17 cellular contexts compared by ENCODE assay signal in genomic region chr14:103683139-103683538, GRCh38. TPM values are rescaled to one million over a fixed set of nuclear protein-coding genes. Genes with fewer than 3 reads are reported as not detected.
DNase-seq lines count a peak whose midpoint lies in the region; ATAC-seq, FAIRE-seq and TF ChIP-seq lines count a peak whose summit lies in the region.
"Had no signal": no experiment of that assay in that cellular context is flagged by ENCODE, and none has a peak within 500 bp of the region (broad histone marks: within the 10 kb centered on the region; RNA-seq: fewer than 3 reads in every experiment).

No MANE protein-coding gene starts in this region.

- intact Hi-C loops in GM12878 (cut with micrococcal nuclease; ENCODE audit: unreplicated experiment) = no loop called here
- intact Hi-C loops in prostate gland (cut with DNase I) = no loop called here

- RAD21 ChIA-PET in GM12878 (lab: Charles Lee; ENCODE audit: unreplicated experiment) = no interaction called here

- no peak for TF ChIP-seq RAD21 in GM12878 (IDR thresholded peaks at IDR 0.05; ENCODE audit: insufficient read depth, low read depth, low read length)

- TF ChIP-seq EP300 in GM12878 (IDR thresholded peaks at IDR 0.05; ENCODE audit: borderline replicate concordance in 1 of 2, control insufficient read depth in 1 of 2, low read depth in 2 of 2, low read length in 2 of 2) = no peak

- TF ChIP-seq CTCF in GM12878 (IDR thresholded peaks at IDR 0.05 in 2 of 3, conservative IDR thresholded peaks at IDR 0.05 in 1 of 3; ENCODE audit: control insufficient read depth in 2 of 3, extremely low read depth in 1 of 3, insufficient read depth in 1 of 3, low read depth in 3 of 3, low read length in 3 of 3) (no peak), glutamatergic neuron (IDR thresholded peaks at IDR 0.05; ENCODE audit: partially characterized antibody, unreplicated experiment) (no peak), progenitor cell of endocrine pancreas (IDR thresholded peaks at IDR 0.05; ENCODE audit: unreplicated experiment) (no peak), prostate gland (IDR thresholded peaks at IDR 0.05) (no peak)

- H3K4me1 Mint-ChIP-seq in glutamatergic neuron (ENCODE audit: low read depth, unreplicated experiment) = peaks cover 25% of the 10 kb centered on the region
- no peaks in the 10 kb centered on the region for H3K4me1 Mint-ChIP-seq in progenitor cell of endocrine pancreas (ENCODE audit: low read depth)
- H3K4me1 Mint-ChIP-seq: H9 had no signal

- H3K27ac ChIP-seq in SK-N-MC (0 out of 2 replicates have a peak overlapping the region, but pooled peaks have one; percentile 3), GM12878 (ENCODE audit: control insufficient read depth, insufficient read depth) (no peak overlapping the region), prostate gland (no peak overlapping the region)
- H3K27ac ChIP-seq: C4-2B had no signal

- FAIRE-seq in GM12878 (lab: Jason Lieb, UNC) = no peak
- FAIRE-seq: A204.1, GM19239, H1 had no signal

- TF ChIP-seq POLR2A in GM12878 (IDR thresholded peaks at IDR 0.05; ENCODE audit: low read depth, low read length) (no peak), prostate gland (IDR thresholded peaks at IDR 0.05) (no peak)

- DNase-seq in SK-N-MC (ENCODE audit: low read depth, low spot score) (no peak), GM12878 (ENCODE audit: low read depth, low spot score) (no peak), glutamatergic neuron (no peak), progenitor cell of endocrine pancreas (ENCODE audit: low spot score, unreplicated experiment) (no peak), prostate gland (ENCODE audit: low spot score) (no peak), NCI-H510A treated with DMSO at 0.1 percent for 48 hours (lab: John Stamatoyannopoulos, UW) (no peak), NCI-H226 (no peak)
- DNase-seq: ACHN; AML-193; CD4-positive, alpha-beta memory T cell; DMS79 treated with DMSO at 0.1 percent for 48 hours; GF-D8; H9 had no signal

- WGBS in GM12878 (ENCODE audit: insufficient coverage, insufficient replicate concordance, low lambda C conversion rate, missing lambda C conversion rate) = 92% methylated on average over 15 of the region's 15 CpGs
- WGBS in prostate gland = 80% methylated on average over 15 of the region's 15 CpGs

- POLR2A ChIA-PET in GM12878 (lab: Charles Lee) = no interaction called here

- TSS peak; percentile 4 for BruUV-seq in GM12878 (replicated peaks; lab: Mats Ljungman, UMichigan)

- CTCF ChIA-PET in GM12878 (lab: Yijun Ruan, JAX) = interaction anchor here (0.9 kb wide), 1 partner anchor 8 kb away, joined by 4 read pairs; no protein-coding TSS in a partner anchor

- H3K9ac ChIP-seq in SK-N-MC (ENCODE audit: insufficient read length) (no peak overlapping the region), GM12878 (ENCODE audit: control insufficient read depth, insufficient read depth, low read length) (no peak overlapping the region)

- H3K4me3 ChIP-seq in SK-N-MC (no peak overlapping the region), GM12878 (no peak overlapping the region), prostate gland (no peak overlapping the region)

- H3K36me3 Mint-ChIP-seq in glutamatergic neuron (ENCODE audit: unreplicated experiment) (no peaks in the 10 kb centered on the region), progenitor cell of endocrine pancreas (ENCODE audit: insufficient read depth) (peaks cover 24% of the 10 kb centered on the region)

- no peak overlapping the region for H3K4me2 ChIP-seq in GM12878 (ENCODE audit: control insufficient read depth, insufficient read depth)

- H3K27me3 Mint-ChIP-seq in glutamatergic neuron (ENCODE audit: unreplicated experiment) (peaks cover 5% of the 10 kb centered on the region), progenitor cell of endocrine pancreas (no peaks in the 10 kb centered on the region)
- H3K27me3 Mint-ChIP-seq: CD4-positive, alpha-beta memory T cell had no signal

- H2AFZ ChIP-seq in GM12878 (ENCODE audit: control insufficient read depth, low read depth, low read length) = no peak overlapping the region

- H3K27me3 ChIP-seq in GM12878 (replicated peaks in 1 of 2; ENCODE audit: control insufficient read depth in 2 of 2, insufficient read depth in 2 of 2, low read length in 1 of 2) = no peaks in the 10 kb centered on the region
- no peaks in the 10 kb centered on the region for H3K27me3 ChIP-seq in prostate gland (replicated peaks; ENCODE audit: insufficient read depth)

- H3K27ac Mint-ChIP-seq in glutamatergic neuron (ENCODE audit: unreplicated experiment) (peak overlapping the region; percentile 75), progenitor cell of endocrine pancreas (peak overlapping the region; percentile 56)
- H3K27ac Mint-ChIP-seq: CD4-positive, alpha-beta memory T cell had no signal

- no peaks in the 10 kb centered on the region for H4K20me1 ChIP-seq in GM12878 (ENCODE audit: control insufficient read depth, insufficient read depth)

- no peak for ATAC-seq in GM12878

- H3K9me3 ChIP-seq in SK-N-MC (ENCODE audit: low read depth, low read length) = no peaks in the 10 kb centered on the region
- H3K9me3 ChIP-seq in GM12878 (replicated peaks; ENCODE audit: control insufficient read depth, insufficient read depth, low read length) = no peaks in the 10 kb centered on the region
- no peaks in the 10 kb centered on the region for H3K9me3 ChIP-seq in prostate gland

- no peaks in the 10 kb centered on the region for H3K79me2 ChIP-seq in GM12878 (ENCODE audit: control insufficient read depth, insufficient read depth, low read length)

- in situ Hi-C loops in GM12878 (cut with MboI) = loop anchor here (5.0 kb wide), 1 partner anchor 111 kb away; no protein-coding TSS in a partner anchor

- no peak overlapping the region for H3K4me3 Mint-ChIP-seq in glutamatergic neuron (ENCODE audit: unreplicated experiment)
- no peak overlapping the region for H3K4me3 Mint-ChIP-seq in progenitor cell of endocrine pancreas (ENCODE audit: low read depth)
- H3K4me3 Mint-ChIP-seq: CD4-positive, alpha-beta memory T cell; H9 had no signal

- peaks cover 9% of the 10 kb centered on the region for H3K9me3 Mint-ChIP-seq in glutamatergic neuron (ENCODE audit: unreplicated experiment)
- no peaks in the 10 kb centered on the region for H3K9me3 Mint-ChIP-seq in progenitor cell of endocrine pancreas (ENCODE audit: low read depth)
- H3K9me3 Mint-ChIP-seq: CD4-positive, alpha-beta memory T cell; H9 had no signal

- peaks cover 71% of the 10 kb centered on the region for H3K36me3 ChIP-seq in SK-N-MC (ENCODE audit: insufficient read depth, low read length)
- H3K36me3 ChIP-seq in GM12878 (ENCODE audit: control insufficient read depth in 2 of 2, insufficient read depth in 2 of 2, low read length in 1 of 2) = peaks cover 24 to 41% of the 10 kb centered on the region in 2 experiments
- peaks cover 0 to 6% of the 10 kb centered on the region in 2 donors for H3K36me3 ChIP-seq in prostate gland

- SMC1A ChIA-PET in GM12878 (lab: Charles Lee; ENCODE audit: uncharacterized antibody, unreplicated experiment) = no interaction called here

- H3K4me1 ChIP-seq in GM12878 (ENCODE audit: control insufficient read depth, insufficient read depth, low read length) (no peaks in the 10 kb centered on the region), prostate gland (replicated peaks) (no peaks in the 10 kb centered on the region)

RNA-seq across cellular contexts. Expression of gene XRCC3, which starts 32.1 kb away (rescaled TPM):
- 37.4 and 45.4 TPM in 2 replicates for total RNA-seq in GM12878 (2013; cell fraction: nucleolus; rRNA removed)
- total RNA-seq in GM12878 (2014; rRNA removed) (48.2 and 50.9 TPM in 2 replicates), GM12878 (2014; rRNA removed; fragmentation: Illumina TruSeq; extraction: Trizol) (24.1 and 28.6 TPM in 2 replicates), GM12878 (2021) (35.8 and 44.8 TPM in 2 replicates), glutamatergic neuron (ENCODE audit: unreplicated experiment) (4.5 TPM), progenitor cell of endocrine pancreas (25.7 and 30.2 TPM in 2 replicates), prostate gland (10 to 100 TPM; 24.7 to 33.2 TPM)
- polyA plus RNA-seq in GM12878 (2011; ENCODE audit: low read depth) = 16.1 TPM
- polyA plus RNA-seq in GM12878 (2011; rRNA removed) (19.0 and 25.6 TPM in 2 replicates), GM12878 (2014; fragmentation: Illumina TruSeq; extraction: Trizol) (52.0 and 55.3 TPM in 2 replicates), GM12878 (2014; fragmentation: Nextera tagmentation; extraction: Ambion mirVana) (under 1 TPM; 0.37 to 0.60 TPM), GM12878 (2014; rRNA removed) (40.9 and 45.1 TPM in 2 replicates), GM12878 (2016; fragmentation: Nextera tagmentation; extraction: Ambion mirVana) (10 to 100 TPM; 24.2 to 25.0 TPM)
- polyA plus RNA-seq in GM12878 (2011; cell fraction: cytosol; rRNA removed) = 26.5 and 28.3 TPM in 2 replicates
- 52.9 and 76.1 TPM in 2 replicates for polyA plus RNA-seq in GM12878 (2011; cell fraction: nucleus; rRNA removed)
- polyA plus RNA-seq in GM12878 (2012) = 15.1 and 18.3 TPM in 2 replicates
- polyA minus RNA-seq in GM12878 (2011; rRNA and poly(A)+ RNA removed) = 12.0 and 19.9 TPM in 2 replicates
- 12.7 and 13.5 TPM in 2 replicates for polyA minus RNA-seq in GM12878 (2011; cell fraction: cytosol; rRNA and poly(A)+ RNA removed)
- polyA minus RNA-seq in GM12878 (2011; cell fraction: nucleus; rRNA and poly(A)+ RNA removed) = 13.5 and 26.3 TPM in 2 replicates

RNA-seq across cellular contexts. Expression of gene ZFYVE21, which starts 32.5 kb away (rescaled TPM):
- total RNA-seq in GM12878 (2013; cell fraction: nucleolus; rRNA removed) = 39.5 and 43.2 TPM in 2 replicates
- total RNA-seq in GM12878 (2014; rRNA removed) = 12.1 and 13.4 TPM in 2 replicates
- 8.3 and 9.3 TPM in 2 replicates for total RNA-seq in GM12878 (2014; rRNA removed; fragmentation: Illumina TruSeq; extraction: Trizol)
- total RNA-seq in GM12878 (2021) = 12.1 and 16.9 TPM in 2 replicates
- polyA plus RNA-seq in GM12878 (2011; ENCODE audit: low read depth) = 8.6 TPM
- 17.4 and 21.7 TPM in 2 replicates for polyA plus RNA-seq in GM12878 (2011; rRNA removed)
- polyA plus RNA-seq in GM12878 (2011; cell fraction: cytosol; rRNA removed) = 25.4 and 25.9 TPM in 2 replicates
- 37.3 and 44.3 TPM in 2 replicates for polyA plus RNA-seq in GM12878 (2011; cell fraction: nucleus; rRNA removed)
- 14.3 and 19.3 TPM in 2 replicates for polyA plus RNA-seq in GM12878 (2012)
- polyA plus RNA-seq in GM12878 (2014; fragmentation: Illumina TruSeq; extraction: Trizol) = 7.9 and 9.1 TPM in 2 replicates
- 1 to 10 TPM in 1 of 2 experiments, under 1 TPM in 1; 0.79 to 3.1 TPM for polyA plus RNA-seq in GM12878 (2014; fragmentation: Nextera tagmentation; extraction: Ambion mirVana)
- 20.6 and 21.8 TPM in 2 replicates for polyA plus RNA-seq in GM12878 (2014; rRNA removed)
- polyA plus RNA-seq in GM12878 (2016; fragmentation: Nextera tagmentation; extraction: Ambion mirVana) = 10 to 100 TPM; 15.5 to 20.7 TPM
- polyA minus RNA-seq in GM12878 (2011; rRNA and poly(A)+ RNA removed) = 7.6 and 14.9 TPM in 2 replicates
- 7.2 and 9.5 TPM in 2 replicates for polyA minus RNA-seq in GM12878 (2011; cell fraction: cytosol; rRNA and poly(A)+ RNA removed)
- 8.5 and 17.4 TPM in 2 replicates for polyA minus RNA-seq in GM12878 (2011; cell fraction: nucleus; rRNA and poly(A)+ RNA removed)
- total RNA-seq in glutamatergic neuron (ENCODE audit: unreplicated experiment) = 49.1 TPM
- 47.2 and 52.5 TPM in 2 replicates for total RNA-seq in progenitor cell of endocrine pancreas
- 100 to 1,000 TPM; 162 to 215 TPM for total RNA-seq in prostate gland

RNA-seq across cellular contexts. Expression of gene KLC1, which starts 54.1 kb away (rescaled TPM):
- total RNA-seq in GM12878 (2013; cell fraction: nucleolus; rRNA removed) = 554 and 642 TPM in 2 replicates
- total RNA-seq in GM12878 (2014; rRNA removed) (95.2 and 105 TPM in 2 replicates), GM12878 (2014; rRNA removed; fragmentation: Illumina TruSeq; extraction: Trizol) (68.9 and 71.4 TPM in 2 replicates), GM12878 (2021) (102 and 113 TPM in 2 replicates), glutamatergic neuron (ENCODE audit: unreplicated experiment) (975 TPM), progenitor cell of endocrine pancreas (178 and 180 TPM in 2 replicates), prostate gland (100 to 1,000 TPM; 168 to 287 TPM)
- 28.4 TPM for polyA plus RNA-seq in GM12878 (2011; ENCODE audit: low read depth)
- polyA plus RNA-seq in GM12878 (2011; rRNA removed) (85.2 and 120 TPM in 2 replicates), GM12878 (2014; fragmentation: Illumina TruSeq; extraction: Trizol) (39.2 and 44.2 TPM in 2 replicates), GM12878 (2014; fragmentation: Nextera tagmentation; extraction: Ambion mirVana) (10 to 100 TPM in 1 of 2 experiments, 1 to 10 TPM in 1; 5.5 to 15.5 TPM), GM12878 (2014; rRNA removed) (137 and 140 TPM in 2 replicates), GM12878 (2016; fragmentation: Nextera tagmentation; extraction: Ambion mirVana) (10 to 100 TPM; 75.7 to 76.5 TPM)
- polyA plus RNA-seq in GM12878 (2011; cell fraction: cytosol; rRNA removed) = 67.3 and 92.1 TPM in 2 replicates
- polyA plus RNA-seq in GM12878 (2011; cell fraction: nucleus; rRNA removed) = 163 and 232 TPM in 2 replicates
- 47.0 and 54.6 TPM in 2 replicates for polyA plus RNA-seq in GM12878 (2012)
- polyA minus RNA-seq in GM12878 (2011; rRNA and poly(A)+ RNA removed) = 56.7 and 78.0 TPM in 2 replicates
- polyA minus RNA-seq in GM12878 (2011; cell fraction: cytosol; rRNA and poly(A)+ RNA removed) = 26.9 and 31.3 TPM in 2 replicates
- polyA minus RNA-seq in GM12878 (2011; cell fraction: nucleus; rRNA and poly(A)+ RNA removed) = 69.4 and 128 TPM in 2 replicates
